In genomic region chr5:167050568-167051214, GRCh38 we compare ENCODE assay signal across 21 cellular contexts.
A peak's percentile ranks its signal among the peaks of the same experiment; 100 is the strongest.
DNase-seq lines count a peak whose midpoint lies in the region; ATAC-seq, FAIRE-seq and TF ChIP-seq lines count a peak whose summit lies in the region.
"Had no signal": no experiment of that assay in that cellular context is flagged by ENCODE, and none has a peak within 500 bp of the region (broad histone marks: within the 10 kb centered on the region; RNA-seq: fewer than 3 reads in every experiment).

No MANE protein-coding gene starts in this region.

- H4K91ac ChIP-seq in trophoblast cell (ENCODE audit: low read depth, low read length): no peak overlapping the region

- no peaks in the 10 kb centered on the region for H3K79me2 ChIP-seq in OCI-LY3 (ENCODE audit: low read length)
- no peaks in the 10 kb centered on the region for H3K79me2 ChIP-seq in endothelial cell of umbilical vein (ENCODE audit: control insufficient read depth, insufficient read depth, low read length)
- H3K79me2 ChIP-seq in trophoblast cell (ENCODE audit: control insufficient read depth, insufficient read depth, low read length, poor library complexity): no peaks in the 10 kb centered on the region

- no peaks in the 10 kb centered on the region for H3K79me1 ChIP-seq in trophoblast cell (ENCODE audit: low read length)

- H2AK5ac ChIP-seq in trophoblast cell (ENCODE audit: low read length): no peak overlapping the region

- no peaks in the 10 kb centered on the region for H3K9me1 ChIP-seq in endothelial cell of umbilical vein (replicated peaks; ENCODE audit: control insufficient read depth, extremely low read depth, insufficient read depth, low read length)

- ATAC-seq in left colon: no peak
- ATAC-seq: activated naive CD4-positive, alpha-beta T cell treated with anti-CD3 and anti-CD28 coated beads, Interleukin-2, amount 50 U/mL, for 72 hours; naive thymus-derived CD4-positive, alpha-beta T cell had no signal

- 0 out of 2 replicates have a peak, but pooled peaks have one; percentile 6 for TF ChIP-seq CTCF in GM12874 (IDR thresholded peaks at IDR 0.05; ENCODE audit: insufficient read depth, low read depth, low read length)
- peak; percentile 14; the same call in 1 of the 2 replicates for TF ChIP-seq CTCF in OCI-LY3 (IDR thresholded peaks at IDR 0.05; ENCODE audit: low read depth, low read length)
- no peak for TF ChIP-seq CTCF in endothelial cell of umbilical vein (IDR thresholded peaks at IDR 0.05; ENCODE audit: extremely low read depth in 1 of 2, insufficient read depth in 1 of 2, low read depth in 1 of 2, low read length in 2 of 2)
- TF ChIP-seq CTCF in colonic mucosa (IDR thresholded peaks at IDR 0.05): no peak

- no peaks in the 10 kb centered on the region for H4K20me1 ChIP-seq in OCI-LY3 (ENCODE audit: insufficient read depth, low read length)
- H4K20me1 ChIP-seq in endothelial cell of umbilical vein (replicated peaks; ENCODE audit: control insufficient read depth, extremely low read depth, insufficient read depth, low read length): no peaks in the 10 kb centered on the region

- FAIRE-seq in endothelial cell of umbilical vein (lab: Jason Lieb, UNC): no peak

- H3K4me3 ChIP-seq in OCI-LY3 (ENCODE audit: low read length) (no peak overlapping the region), endothelial cell of umbilical vein (replicated peaks in 1 of 3; ENCODE audit: insufficient read depth in 1 of 3, low read depth in 1 of 3, low read length in 3 of 3) (peak overlapping the region in 1 of 3 experiments; percentile 43), skeletal muscle cell (ENCODE audit: low read depth, low read length) (no peak overlapping the region), colonic mucosa (no peak overlapping the region), trophoblast cell (ENCODE audit: low read depth, low read length) (no peak overlapping the region)

- POLR2A ChIA-PET in endothelial cell of umbilical vein (lab: Charles Lee): no interaction called here

- no TSS peak for BruUV-seq in endothelial cell of umbilical vein (replicated peaks; lab: Mats Ljungman, UMichigan)

- H4K12ac ChIP-seq in trophoblast cell (ENCODE audit: low read depth, low read length): no peak overlapping the region

- H3K4ac ChIP-seq in trophoblast cell (ENCODE audit: low read depth, low read length): no peak overlapping the region

- H3K27ac ChIP-seq in OCI-LY3 (ENCODE audit: low read length): no peak overlapping the region
- peak overlapping the region; percentile 60 for H3K27ac ChIP-seq in endothelial cell of umbilical vein (ENCODE audit: insufficient read depth, low read depth, low read length)
- no peak overlapping the region for H3K27ac ChIP-seq in colonic mucosa
- H3K27ac ChIP-seq in trophoblast cell (ENCODE audit: low read depth, low read length): no peak overlapping the region
- H3K27ac ChIP-seq: epithelial cell of prostate, HL-60 had no signal

- H2BK5ac ChIP-seq in trophoblast cell (ENCODE audit: low read depth, low read length, poor library complexity): no peak overlapping the region

- dilution Hi-C loops in endothelial cell of umbilical vein (cut with MboI; ENCODE audit: extremely low pct_ligation_motif_present, low sequenced_read_pairs): no loop called here

- no peaks in the 10 kb centered on the region for H3K4me1 ChIP-seq in OCI-LY3 (ENCODE audit: low read length)
- peaks cover 12% of the 10 kb centered on the region for H3K4me1 ChIP-seq in endothelial cell of umbilical vein (ENCODE audit: control insufficient read depth, extremely low read depth, insufficient read depth, low read length)
- H3K4me1 ChIP-seq in colonic mucosa: no peaks in the 10 kb centered on the region
- H3K4me1 ChIP-seq in trophoblast cell (ENCODE audit: control insufficient read depth in 1 of 2, insufficient read depth in 2 of 2, low read length in 2 of 2): peaks cover 0 to 3% of the 10 kb centered on the region in 2 experiments

- CTCF ChIA-PET in endothelial cell of umbilical vein (lab: Charles Lee): no interaction called here

- no peak overlapping the region for H2BK120ac ChIP-seq in trophoblast cell (ENCODE audit: insufficient read depth, low read length, poor library complexity)

- H2AFZ ChIP-seq in OCI-LY3 (ENCODE audit: low read depth, low read length): no peak overlapping the region
- H2AFZ ChIP-seq in endothelial cell of umbilical vein (ENCODE audit: low read depth, low read length): no peak overlapping the region
- no peak overlapping the region for H2AFZ ChIP-seq in trophoblast cell (ENCODE audit: insufficient read depth, low read length, poor library complexity)

- H4K8ac ChIP-seq in trophoblast cell (ENCODE audit: low read depth, low read length): no peak overlapping the region

- TF ChIP-seq POLR2A in endothelial cell of umbilical vein (IDR thresholded peaks at IDR 0.05; ENCODE audit: low read depth, low read length): no peak

- H3K27me3 ChIP-seq in OCI-LY3 (ENCODE audit: low read depth, low read length) (no peaks in the 10 kb centered on the region), endothelial cell of umbilical vein (ENCODE audit: control insufficient read depth in 2 of 2, insufficient read depth in 2 of 2, low read length in 2 of 2) (no peaks in the 10 kb centered on the region), colonic mucosa (no peaks in the 10 kb centered on the region), trophoblast cell (ENCODE audit: insufficient read depth, low read length) (no peaks in the 10 kb centered on the region)

- DNase-seq in endothelial cell of umbilical vein (ENCODE audit: low read depth, low spot score): peak; percentile 34
- peak; percentile 41 for DNase-seq in skeletal muscle cell (ENCODE audit: low read depth)
- no peak for DNase-seq in SHP77 (lab: John Stamatoyannopoulos, UW)
- DNase-seq in colonic mucosa: no peak
- no peak for DNase-seq in trophoblast cell
- DNase-seq in left colon: no peak
- DNase-seq: activated CD4-positive, alpha-beta T cell treated with anti-CD3 and anti-CD28 coated beads for 1 hour; CD8-positive, alpha-beta memory T cell; central memory CD4-positive, alpha-beta T cell; Kasumi-1; naive thymus-derived CD4-positive, alpha-beta T cell; NCI-H2029 treated with DMSO at 0.1 percent for 48 hours; NCI-H526 treated with DMSO at 0.1 percent for 48 hours; retina; stimulated activated CD4-positive, alpha-beta T cell treated with anti-CD3 and anti-CD28 coated beads, Interleukin-2, amount 100 ng/mL, for 24 hours; stimulated activated CD8-positive, alpha-beta memory T cell treated with anti-CD3 and anti-CD28 coated beads, Interleukin-4, amount 100 ng/mL, for 48 hours had no signal

- H3K23ac ChIP-seq in trophoblast cell (ENCODE audit: low read length): no peak overlapping the region

- no peak overlapping the region for H3K4me2 ChIP-seq in OCI-LY3 (ENCODE audit: low read length)
- H3K4me2 ChIP-seq in endothelial cell of umbilical vein (ENCODE audit: insufficient read depth, low read length): peak overlapping the region; percentile 76
- H3K4me2 ChIP-seq in trophoblast cell (ENCODE audit: low read length): no peak overlapping the region

- H2BK12ac ChIP-seq in trophoblast cell (ENCODE audit: low read length): no peak overlapping the region

- intact Hi-C loops in endothelial cell of umbilical vein (cut with micrococcal nuclease) (no loop called here), colonic mucosa (cut with DNase I) (no loop called here), left colon (cut with DNase I, micrococcal nuclease) (no loop called here)

- no peak overlapping the region for H3K18ac ChIP-seq in trophoblast cell (ENCODE audit: low read length)

- H3K36me3 ChIP-seq in OCI-LY3 (replicated peaks; ENCODE audit: low read depth, low read length): no peaks in the 10 kb centered on the region
- no peaks in the 10 kb centered on the region for H3K36me3 ChIP-seq in endothelial cell of umbilical vein (ENCODE audit: control insufficient read depth in 2 of 2, extremely low read depth in 1 of 2, insufficient read depth in 2 of 2, low read length in 2 of 2)
- H3K36me3 ChIP-seq in colonic mucosa: no peaks in the 10 kb centered on the region
- H3K36me3 ChIP-seq in trophoblast cell (ENCODE audit: control insufficient read depth in 1 of 2, insufficient read depth in 2 of 2, low read length in 2 of 2): no peaks in the 10 kb centered on the region

- H3K14ac ChIP-seq in trophoblast cell (ENCODE audit: low read length): no peak overlapping the region

- no CpG with 5 or more reads among the region's 7 CpGs for WGBS in trophoblast cell (ENCODE audit: extremely low coverage, insufficient coverage, insufficient read length)

- H3K9ac ChIP-seq in OCI-LY3 (ENCODE audit: low read length): no peak overlapping the region
- H3K9ac ChIP-seq in endothelial cell of umbilical vein (replicated peaks; ENCODE audit: extremely low read depth, insufficient read depth, low read length): peak overlapping the region; percentile 37
- no peak overlapping the region for H3K9ac ChIP-seq in colonic mucosa (ENCODE audit: low read depth in 2 of 2, low read length in 2 of 2)
- H3K9ac ChIP-seq in trophoblast cell (ENCODE audit: low read length): no peak overlapping the region

- no peaks in the 10 kb centered on the region for H3K9me3 ChIP-seq in OCI-LY3 (ENCODE audit: insufficient read depth, low read length)
- peaks cover 1% of the 10 kb centered on the region for H3K9me3 ChIP-seq in endothelial cell of umbilical vein (replicated peaks; ENCODE audit: control insufficient read depth, insufficient read depth, low read length)
- no peaks in the 10 kb centered on the region for H3K9me3 ChIP-seq in colonic mucosa
- no peaks in the 10 kb centered on the region for H3K9me3 ChIP-seq in trophoblast cell (ENCODE audit: insufficient read depth, low read depth, low read length)

TF ChIP-seq in endothelial cell of umbilical vein, 7 proteins besides CTCF, POLR2A, EP300 and RAD21:
- no peak for TF ChIP-seq MAX (IDR thresholded peaks at IDR 0.05; ENCODE audit: insufficient read depth, insufficient read length)
- TF ChIP-seq MYC (IDR thresholded peaks at IDR 0.05; ENCODE audit: low read depth, low read length): no peak
- no peak for TF ChIP-seq JUN (IDR thresholded peaks at IDR 0.05; ENCODE audit: borderline replicate concordance, insufficient read depth, insufficient read length, low read depth)
- TF ChIP-seq FOS (IDR thresholded peaks at IDR 0.05; ENCODE audit: borderline replicate concordance, insufficient read depth, low read length): no peak
- no peak for TF ChIP-seq GATA2 (IDR thresholded peaks at IDR 0.05; ENCODE audit: insufficient read depth, insufficient read length, low read depth, low read length)
- no peak for TF ChIP-seq EZH2 (IDR thresholded peaks at IDR 0.05; ENCODE audit: borderline replicate concordance, low read depth, low read length, severe bottlenecking)
- TF ChIP-seq POLR2AphosphoS5 (IDR thresholded peaks at IDR 0.05; ENCODE audit: insufficient read depth, low read depth, low read length): no peak

Comparison
In these comparisons a context has a peak if more than half of its experiments do, and no peak if none do; other contexts are left out.
1. CTCF ChIP-seq: peak in GM12874 (single experiment) and OCI-LY3 (single experiment); none in endothelial cell of umbilical vein (0 of 2) and colonic mucosa (single experiment).
2. DNase-seq: peak in endothelial cell of umbilical vein (single experiment) and skeletal muscle cell (single experiment); none in SHP77 (0 of 2), colonic mucosa (single experiment), trophoblast cell (0 of 2) and left colon (0 of 2).